ENCODE assay signal across 7 cellular contexts in genomic region chr19:3950871-3951861, GRCh38. TPM values are rescaled to one million over a fixed set of nuclear protein-coding genes. Genes with fewer than 3 reads are reported as not detected.
DNase-seq lines count a peak whose midpoint lies in the region; ATAC-seq and TF ChIP-seq lines count a peak whose summit lies in the region.

No MANE protein-coding gene starts in this region.

- H3K4me1 Mint-ChIP-seq in activated naive CD8-positive, alpha-beta T cell treated with anti-CD3 and anti-CD28 coated beads for 36 hours = peaks cover 6% of the 10 kb centered on the region

- TF ChIP-seq CTCF in right lobe of liver (IDR thresholded peaks at IDR 0.05) (no peak), suprapubic skin (IDR thresholded peaks at IDR 0.05) (no peak), tibial nerve (IDR thresholded peaks at IDR 0.05) (no peak)

- DNase-seq in NCI-H69 (lab: John Stamatoyannopoulos, UW) (peak; percentile 43), right lobe of liver (no peak), suprapubic skin (ENCODE audit: low spot score in 2 of 2) (no peak), tibial nerve (ENCODE audit: low spot score in 2 of 2) (no peak), Ammon's horn (ENCODE audit: low spot score) (no peak)
- DNase-seq in activated naive CD8-positive, alpha-beta T cell treated with anti-CD3 and anti-CD28 coated beads for 36 hours = no peak

- 34% methylated on average over 8 of the region's 41 CpGs for WGBS in right lobe of liver (ENCODE audit: insufficient coverage, low coverage, low lambda C conversion rate, missing lambda C conversion rate)
- 51% methylated on average over 35 of the region's 41 CpGs for WGBS in suprapubic skin
- 37 to 47% methylated on average over 35 to 41 of the region's 41 CpGs for WGBS in tibial nerve, 2 donors

- H3K36me3 ChIP-seq in right lobe of liver (peaks cover 0 to 4% (median 0%) of the 10 kb centered on the region in 4 donors), suprapubic skin (peaks cover 8% of the 10 kb centered on the region), tibial nerve (peaks cover 0 to 9% (median 0%) of the 10 kb centered on the region in 3 donors)

- H3K9me3 Mint-ChIP-seq in activated naive CD8-positive, alpha-beta T cell treated with anti-CD3 and anti-CD28 coated beads for 36 hours = no peaks in the 10 kb centered on the region

- H3K27me3 ChIP-seq in right lobe of liver (no peaks in the 10 kb centered on the region), suprapubic skin (no peaks in the 10 kb centered on the region), tibial nerve (no peaks in the 10 kb centered on the region)

- H3K9me3 ChIP-seq in right lobe of liver = no peaks in the 10 kb centered on the region
- H3K9me3 ChIP-seq in suprapubic skin = no peaks in the 10 kb centered on the region
- no peaks in the 10 kb centered on the region for H3K9me3 ChIP-seq in tibial nerve

- TF ChIP-seq POLR2A in right lobe of liver (IDR thresholded peaks at IDR 0.05) (no peak), suprapubic skin (IDR thresholded peaks at IDR 0.05) (no peak), tibial nerve (IDR thresholded peaks at IDR 0.05) (no peak)

- TF ChIP-seq EP300 in suprapubic skin (IDR thresholded peaks at IDR 0.05) = no peak
- no peak for TF ChIP-seq EP300 in tibial nerve (IDR thresholded peaks at IDR 0.05)

- intact Hi-C loops in right lobe of liver (cut with DNase I) = no loop called here

- H3K4me1 ChIP-seq in right lobe of liver (no peaks in the 10 kb centered on the region), suprapubic skin (peaks cover 8% of the 10 kb centered on the region), tibial nerve (peaks cover 0 to 21% (median 0%) of the 10 kb centered on the region in 4 donors)

- H3K27ac ChIP-seq in right lobe of liver (no peak overlapping the region), suprapubic skin (no peak overlapping the region), tibial nerve (peak overlapping the region in 1 of 4 donors; percentile 3)

- H3K27ac Mint-ChIP-seq in activated naive CD8-positive, alpha-beta T cell treated with anti-CD3 and anti-CD28 coated beads for 36 hours = peak overlapping the region; percentile 78

- no peaks in the 10 kb centered on the region for H3K27me3 Mint-ChIP-seq in activated naive CD8-positive, alpha-beta T cell treated with anti-CD3 and anti-CD28 coated beads for 36 hours

- ATAC-seq in right lobe of liver (peak in 3 of 4 donors; percentile 9 to 21 (median 13)), HG02885 (IDR thresholded peaks at IDR 0.05; ENCODE audit: poor library complexity, unreplicated experiment) (no peak)

- peak overlapping the region; percentile 75 for H3K4me3 Mint-ChIP-seq in activated naive CD8-positive, alpha-beta T cell treated with anti-CD3 and anti-CD28 coated beads for 36 hours

- H3K36me3 Mint-ChIP-seq in activated naive CD8-positive, alpha-beta T cell treated with anti-CD3 and anti-CD28 coated beads for 36 hours = no peaks in the 10 kb centered on the region

- H3K4me3 ChIP-seq in right lobe of liver (no peak overlapping the region), suprapubic skin (peak overlapping the region; percentile 22), tibial nerve (peak overlapping the region in 1 of 4 donors; percentile 1)

RNA-seq across cellular contexts. Expression of gene NMRK2, which starts 18.3 kb away (rescaled TPM):
- total RNA-seq in activated naive CD8-positive, alpha-beta T cell treated with anti-CD3 and anti-CD28 coated beads for 36 hours = not detected
- under 1 TPM in 1 of 6 experiments, not detected in 5; 0.17 TPM for total RNA-seq in right lobe of liver
- total RNA-seq in suprapubic skin = not detected
- total RNA-seq in tibial nerve = not detected

RNA-seq across cellular contexts. Expression of gene DAPK3, which starts 19.7 kb away (rescaled TPM):
- 10 to 100 TPM; 31.6 to 32.2 TPM for total RNA-seq in activated naive CD8-positive, alpha-beta T cell treated with anti-CD3 and anti-CD28 coated beads for 36 hours
- total RNA-seq in right lobe of liver (10 to 100 TPM; 13.1 to 63.7 (median 24.9) TPM), suprapubic skin (10 to 100 TPM; 56.5 to 71.8 (median 61.7) TPM), tibial nerve (10 to 100 TPM; 58.8 to 87.7 (median 70.3) TPM)

RNA-seq across cellular contexts. Expression of gene EEF2, which starts 34.1 kb away (rescaled TPM):
- 1,000 to 10,000 TPM; 3,340 to 3,392 TPM for total RNA-seq in activated naive CD8-positive, alpha-beta T cell treated with anti-CD3 and anti-CD28 coated beads for 36 hours
- total RNA-seq in right lobe of liver (1,000 to 10,000 TPM in 4 of 6 experiments, 100 to 1,000 TPM in 2; 933 to 1,231 (median 1,031) TPM), suprapubic skin (1,000 to 10,000 TPM; 1,423 to 2,137 (median 2,023) TPM), tibial nerve (1,000 to 10,000 TPM; 1,233 to 1,650 (median 1,549) TPM)

RNA-seq across cellular contexts. Expression of gene PIAS4, which starts 56.4 kb away (rescaled TPM):
- total RNA-seq in activated naive CD8-positive, alpha-beta T cell treated with anti-CD3 and anti-CD28 coated beads for 36 hours = 10 to 100 TPM; 24.0 to 26.3 TPM
- 10 to 100 TPM in 5 of 6 experiments, 1 to 10 TPM in 1; 9.9 to 20.0 (median 14.9) TPM for total RNA-seq in right lobe of liver
- 10 to 100 TPM; 17.1 to 28.7 (median 22.6) TPM for total RNA-seq in suprapubic skin
- 10 to 100 TPM; 23.0 to 32.4 (median 26.3) TPM for total RNA-seq in tibial nerve
